Comparison of ENCODE assay signal across 7 cellular contexts in genomic region chr1:1020000-1020404, GRCh38. TPM values are rescaled to one million over a fixed set of nuclear protein-coding genes. Genes with fewer than 3 reads are reported as not detected.
DNase-seq lines count a peak whose midpoint lies in the region; ATAC-seq, FAIRE-seq and TF ChIP-seq lines count a peak whose summit lies in the region.

TSS of gene AGRN (plus strand) at chr1:1020120. CDS start at chr1:1020173, 53 bp downstream.

- FAIRE-seq in H54 (lab: Jason Lieb, UNC): no peak

- peak within 1 kb of the TSS; percentile 72 for H3K4me3 ChIP-seq in lung
- peak within 1 kb of the TSS; percentile 90 to 92 for H3K4me3 ChIP-seq in tibial artery

- H3K4me1 ChIP-seq in lung (ENCODE audit: control insufficient read depth in 2 of 2, insufficient read depth in 2 of 2, low read length in 2 of 2): peaks cover 0 to 26% of the 10 kb centered on the region in 2 donors
- H3K4me1 ChIP-seq in tibial artery: peaks cover 0 to 45% (median 17%) of the 10 kb centered on the region in 4 donors

- ATAC-seq in lung (ENCODE audit: insufficient read depth, low FRiP score): peak; percentile 5

- H3K9me3 ChIP-seq in lung (ENCODE audit: control insufficient read depth in 2 of 2, insufficient read depth in 1 of 2, low read length in 1 of 2): no peaks in the 10 kb centered on the region
- no peaks in the 10 kb centered on the region for H3K9me3 ChIP-seq in tibial artery

- intact Hi-C loops in tibial artery (cut with DNase I; ENCODE audit: low total_unique reads): no loop called here

- H3K27ac ChIP-seq in cingulate gyrus (ENCODE audit: low read depth, low read length) (peak within 1 kb of the TSS; percentile 49), lung (ENCODE audit: low read depth in 1 of 2, low read length in 1 of 2) (peak within 1 kb of the TSS; percentile 66 to 67), tibial artery (peak within 1 kb of the TSS; percentile 85 to 88)

- 0% methylated on average over 24 to 52 of the region's 58 CpGs for WGBS in lung, 2 donors

- H3K36me3 ChIP-seq in lung (ENCODE audit: control insufficient read depth in 2 of 2, insufficient read depth in 2 of 2, low read length in 2 of 2) (no peaks in the 10 kb centered on the region), tibial artery (no peaks in the 10 kb centered on the region)

- H3K27me3 ChIP-seq in lung (ENCODE audit: control insufficient read depth, insufficient read depth): no peaks in the 10 kb centered on the region
- H3K27me3 ChIP-seq in tibial artery: peaks cover 0 to 2% of the 10 kb centered on the region in 2 donors

- DNase-seq in H54 (ENCODE audit: insufficient read length, low spot score): no peak
- peak; percentile 75 for DNase-seq in NCI-H2227 (lab: John Stamatoyannopoulos, UW; ENCODE audit: unreplicated experiment)
- DNase-seq in lung (ENCODE audit: low spot score): no peak
- no peak for DNase-seq in tibial artery
- DNase-seq in NCI-H1436 treated with DMSO at 0.1 percent for 48 hours (lab: John Stamatoyannopoulos, UW): no peak

- TF ChIP-seq POLR2A in GM15510 (IDR thresholded peaks at IDR 0.05; ENCODE audit: borderline replicate concordance, extremely low read depth, insufficient read length) (peak; percentile 55), H54 (IDR thresholded peaks at IDR 0.05; ENCODE audit: low read depth, low read length) (peak; percentile 61)

- TF ChIP-seq CTCF in lung (IDR thresholded peaks at IDR 0.05; ENCODE audit: control extremely low read depth, extremely low read depth): no peak
- TF ChIP-seq CTCF in tibial artery (IDR thresholded peaks at IDR 0.05): no peak

RNA-seq across cellular contexts. Expression of gene AGRN, which starts in this region (rescaled TPM):
- total RNA-seq in lung: 100 to 1,000 TPM; 103 to 124 TPM
- 10 to 100 TPM; 30.7 to 67.4 TPM for polyA plus RNA-seq in lung
